In the genomic region with DNA sequence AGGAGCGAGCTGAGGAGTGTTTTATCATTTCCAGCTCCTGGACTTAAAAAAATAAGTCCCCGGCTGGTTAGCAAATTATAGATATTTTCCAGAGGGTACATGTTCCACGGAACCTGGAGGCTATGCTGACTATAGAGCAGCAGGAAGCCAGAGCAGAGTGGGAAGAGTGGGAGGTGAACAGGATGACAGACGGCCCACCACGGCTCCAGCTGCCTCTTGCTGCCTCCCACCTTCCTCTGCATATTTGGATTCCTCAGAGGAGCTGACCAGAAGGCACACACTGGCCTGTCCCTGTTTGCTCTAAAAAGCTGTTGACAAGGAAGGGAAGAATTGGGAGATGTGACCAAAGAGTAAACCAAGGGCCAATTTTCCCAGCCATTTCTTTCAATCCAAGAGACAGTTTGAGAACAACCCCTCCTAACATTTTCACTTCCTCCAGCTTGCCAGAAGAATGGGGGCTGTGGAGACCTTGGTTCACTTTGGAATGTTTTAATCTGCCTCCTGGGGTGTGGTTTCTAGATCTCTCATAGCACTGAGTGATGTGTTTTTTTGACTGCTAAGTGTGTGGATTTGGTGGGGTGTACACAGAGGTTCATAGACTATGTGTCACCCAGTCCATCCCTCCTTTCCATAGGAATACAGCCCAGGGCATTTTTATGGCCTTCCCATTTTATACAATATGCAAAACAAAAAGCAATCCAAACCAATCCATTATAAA, we compare ENCODE assay signal across 1 cellular context.
TF ChIP-seq lines count a peak whose summit lies in the region.

No MANE protein-coding gene starts in this region.

TF ChIP-seq in endothelial cell of umbilical vein, 7 proteins besides CTCF, POLR2A, EP300 and RAD21:
- no peak for TF ChIP-seq EZH2 (IDR thresholded peaks at IDR 0.05; ENCODE audit: borderline replicate concordance, low read depth, low read length, severe bottlenecking)
- TF ChIP-seq, protein P1, sequence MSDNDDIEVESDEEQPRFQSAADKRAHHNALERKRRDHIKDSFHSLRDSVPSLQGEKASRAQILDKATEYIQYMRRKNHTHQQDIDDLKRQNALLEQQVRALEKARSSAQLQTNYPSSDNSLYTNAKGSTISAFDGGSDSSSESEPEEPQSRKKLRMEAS (IDR thresholded peaks at IDR 0.05; ENCODE audit: insufficient read depth, insufficient read length): no peak
- TF ChIP-seq GATA2 (IDR thresholded peaks at IDR 0.05; ENCODE audit: insufficient read depth, insufficient read length, low read depth, low read length): no peak
- no peak for TF ChIP-seq POLR2AphosphoS5 (IDR thresholded peaks at IDR 0.05; ENCODE audit: insufficient read depth, low read depth, low read length)
